ENCODE assay signal across 9 cellular contexts in the genomic region with DNA sequence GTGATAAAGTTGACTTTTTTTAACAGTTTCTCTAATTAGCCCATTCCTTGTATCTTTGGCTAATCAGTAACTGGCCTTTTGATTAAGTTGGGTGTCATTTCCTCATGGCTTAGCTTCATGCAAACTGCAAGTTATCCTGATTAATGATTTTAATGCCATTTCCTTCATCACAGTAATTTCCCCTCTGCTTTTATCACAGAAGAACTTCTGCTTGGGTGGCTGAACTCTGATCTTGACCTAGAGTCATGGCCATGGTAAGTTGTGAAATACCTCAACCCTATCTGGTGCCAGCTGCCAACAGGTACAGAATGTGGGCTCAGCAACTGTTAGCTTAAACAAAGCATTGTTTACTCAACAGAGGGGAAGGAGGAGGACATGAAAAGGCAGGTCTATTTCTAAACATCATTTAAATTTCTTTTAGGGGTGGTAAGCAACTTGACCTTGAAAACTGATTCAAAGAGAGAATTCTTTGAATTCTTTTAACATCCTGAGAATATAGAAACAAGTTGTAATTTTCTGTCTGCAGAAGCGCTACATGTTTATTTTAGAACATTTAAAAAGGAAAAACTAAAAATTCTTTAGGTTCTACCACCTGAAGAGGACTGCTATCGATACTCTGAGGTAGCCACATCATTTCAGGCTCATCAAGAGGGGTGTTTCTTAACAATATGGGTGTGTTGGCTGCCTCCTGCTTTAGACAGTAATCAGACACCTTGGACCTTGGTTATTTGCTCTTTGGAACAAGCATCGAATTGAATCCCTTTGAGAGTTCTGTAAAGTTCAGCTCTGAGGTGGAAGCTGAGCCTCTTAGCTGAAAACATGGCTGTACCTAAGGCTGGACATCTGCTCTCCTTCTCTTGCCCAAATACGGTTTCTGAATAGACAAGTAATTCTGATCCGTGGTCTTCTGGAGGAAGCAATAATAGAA. TPM values are rescaled to one million over a fixed set of nuclear protein-coding genes. Genes with fewer than 3 reads are reported as not detected.
DNase-seq lines count a peak whose midpoint lies in the region; ATAC-seq and TF ChIP-seq lines count a peak whose summit lies in the region.
"Had no signal": no experiment of that assay in that cellular context is flagged by ENCODE, and none has a peak within 500 bp of the region (broad histone marks: within the 10 kb centered on the region; RNA-seq: fewer than 3 reads in every experiment).

No MANE protein-coding gene starts in this region.

- H3K9me3 ChIP-seq in mucosa of rectum (ENCODE audit: control insufficient read depth in 2 of 2, low read length in 2 of 2): no peaks in the 10 kb centered on the region

- no peak overlapping the region for H3K9ac ChIP-seq in mucosa of rectum (ENCODE audit: low read depth in 1 of 2, low read length in 2 of 2)

- peak overlapping the region; percentile 56 for H3K27ac ChIP-seq in VCaP
- H3K27ac ChIP-seq in mucosa of rectum (ENCODE audit: low read depth in 2 of 2, low read length in 2 of 2): peak overlapping the region; percentile 72 to 84

- no peaks in the 10 kb centered on the region for H3K27me3 ChIP-seq in mucosa of rectum (ENCODE audit: control insufficient read depth in 2 of 2, insufficient read depth in 2 of 2, low read length in 2 of 2)

- H3K36me3 ChIP-seq in mucosa of rectum (ENCODE audit: control insufficient read depth in 2 of 2, insufficient read depth in 2 of 2, low read length in 2 of 2): peaks cover 3 to 6% of the 10 kb centered on the region in 2 donors

- peak overlapping the region; percentile 4 to 22 for H3K4me3 ChIP-seq in mucosa of rectum (ENCODE audit: low read length in 2 of 2)

- peak; percentile 47 for DNase-seq in HuH-7 (ENCODE audit: low spot score)
- DNase-seq in retina: no peak
- DNase-seq in GOT3 (lab: John Stamatoyannopoulos, UW): no peak
- no peak for DNase-seq in A172 (ENCODE audit: low spot score)
- DNase-seq: activated CD8-positive, alpha-beta memory T cell treated with anti-CD3 and anti-CD28 coated beads, Interleukin-2, amount 50 U/mL, for 48 hours had no signal

- peaks cover 21 to 32% of the 10 kb centered on the region in 2 donors for H3K4me1 ChIP-seq in mucosa of rectum (ENCODE audit: control insufficient read depth in 2 of 2, insufficient read depth in 2 of 2, low read length in 2 of 2)

- no peak for TF ChIP-seq CTCF in VCaP (conservative IDR thresholded peaks at IDR 0.05)

- peak; percentile 86 for ATAC-seq in GM18907 (IDR thresholded peaks at IDR 0.05; ENCODE audit: unreplicated experiment)
- no peak for ATAC-seq in activated CD4-positive, CD25-positive, alpha-beta regulatory T cell treated with anti-CD3 and anti-CD28 coated beads, Interleukin-2, amount 50 U/mL, for 24 hours

RNA-seq across cellular contexts. Expression of a gene that starts 39.7 kb away (rescaled TPM):
- total RNA-seq in A172 (2014; rRNA removed; shearing (Covaris generic)): 85.1 and 89.9 TPM in 2 replicates

RNA-seq across cellular contexts. Expression of a gene that starts 47.9 kb away (rescaled TPM):
- total RNA-seq in A172 (2014; rRNA removed; shearing (Covaris generic)): 15.7 and 20.0 TPM in 2 replicates
